In the genomic region with DNA sequence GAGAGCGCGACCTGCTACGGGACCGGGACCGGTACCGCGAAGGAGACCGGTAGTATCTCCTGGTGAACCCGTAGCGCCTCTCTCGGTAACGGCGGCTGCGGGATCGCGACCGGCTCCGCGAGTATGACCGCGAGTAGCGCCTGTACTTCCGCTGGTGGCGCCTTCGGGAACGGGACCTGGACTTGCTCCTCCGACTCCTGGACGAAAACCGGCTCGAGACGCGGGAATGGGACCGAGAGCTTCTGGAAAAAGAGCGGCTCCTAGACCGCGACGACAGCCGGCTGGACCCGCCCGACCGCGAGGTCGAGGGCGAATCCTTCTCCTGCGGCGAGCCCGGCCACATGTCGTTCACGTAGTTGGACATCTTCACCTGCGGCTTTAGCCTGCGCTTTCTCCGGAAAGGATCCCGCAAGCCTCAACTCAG, we compare ENCODE assay signal across 1 cellular context.
TF ChIP-seq lines count a peak whose summit lies in the region.

No MANE protein-coding gene starts in this region.

TF ChIP-seq in HCT116, 20 proteins besides CTCF, POLR2A, EP300 and RAD21 (continued from another document):
- TF ChIP-seq, protein P1, sequence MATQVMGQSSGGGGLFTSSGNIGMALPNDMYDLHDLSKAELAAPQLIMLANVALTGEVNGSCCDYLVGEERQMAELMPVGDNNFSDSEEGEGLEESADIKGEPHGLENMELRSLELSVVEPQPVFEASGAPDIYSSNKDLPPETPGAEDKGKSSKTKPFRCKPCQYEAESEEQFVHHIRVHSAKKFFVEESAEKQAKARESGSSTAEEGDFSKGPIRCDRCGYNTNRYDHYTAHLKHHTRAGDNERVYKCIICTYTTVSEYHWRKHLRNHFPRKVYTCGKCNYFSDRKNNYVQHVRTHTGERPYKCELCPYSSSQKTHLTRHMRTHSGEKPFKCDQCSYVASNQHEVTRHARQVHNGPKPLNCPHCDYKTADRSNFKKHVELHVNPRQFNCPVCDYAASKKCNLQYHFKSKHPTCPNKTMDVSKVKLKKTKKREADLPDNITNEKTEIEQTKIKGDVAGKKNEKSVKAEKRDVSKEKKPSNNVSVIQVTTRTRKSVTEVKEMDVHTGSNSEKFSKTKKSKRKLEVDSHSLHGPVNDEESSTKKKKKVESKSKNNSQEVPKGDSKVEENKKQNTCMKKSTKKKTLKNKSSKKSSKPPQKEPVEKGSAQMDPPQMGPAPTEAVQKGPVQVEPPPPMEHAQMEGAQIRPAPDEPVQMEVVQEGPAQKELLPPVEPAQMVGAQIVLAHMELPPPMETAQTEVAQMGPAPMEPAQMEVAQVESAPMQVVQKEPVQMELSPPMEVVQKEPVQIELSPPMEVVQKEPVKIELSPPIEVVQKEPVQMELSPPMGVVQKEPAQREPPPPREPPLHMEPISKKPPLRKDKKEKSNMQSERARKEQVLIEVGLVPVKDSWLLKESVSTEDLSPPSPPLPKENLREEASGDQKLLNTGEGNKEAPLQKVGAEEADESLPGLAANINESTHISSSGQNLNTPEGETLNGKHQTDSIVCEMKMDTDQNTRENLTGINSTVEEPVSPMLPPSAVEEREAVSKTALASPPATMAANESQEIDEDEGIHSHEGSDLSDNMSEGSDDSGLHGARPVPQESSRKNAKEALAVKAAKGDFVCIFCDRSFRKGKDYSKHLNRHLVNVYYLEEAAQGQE (IDR thresholded peaks at IDR 0.05; ENCODE audit: low read depth), result no peak
